ENCODE assay signal across 9 cellular contexts in genomic region chr17:2179615-2180295, GRCh38.
DNase-seq lines count a peak whose midpoint lies in the region; ATAC-seq and TF ChIP-seq lines count a peak whose summit lies in the region.
"Had no signal": no experiment of that assay in that cellular context is flagged by ENCODE, and none has a peak within 500 bp of the region (broad histone marks: within the 10 kb centered on the region; RNA-seq: fewer than 3 reads in every experiment).

No MANE protein-coding gene starts in this region.

- no peaks in the 10 kb centered on the region for H3K27me3 ChIP-seq in dorsolateral prefrontal cortex

- H3K27ac ChIP-seq in dorsolateral prefrontal cortex = peak overlapping the region in 53 of 59 donors; percentile 1 to 84 (median 54)

- intact Hi-C loops in dorsolateral prefrontal cortex (cut with DNase I) = loop anchor here (2.0 to 10.0 kb wide), 2 partner anchors 33 to 55 kb away; no protein-coding TSS in a partner anchor

- peak; percentile 90 for DNase-seq in A172 (ENCODE audit: low spot score)
- peak; percentile 44 to 80 for DNase-seq in NCI-H2081 (lab: John Stamatoyannopoulos, UW)
- peak in 8 of 10 donors; percentile 34 to 69 (median 56) for DNase-seq in dorsolateral prefrontal cortex
- peak; percentile 86 for DNase-seq in mucosa of gallbladder (ENCODE audit: low spot score)
- no peak for DNase-seq in activated CD4-positive, alpha-beta T cell treated with anti-CD3 and anti-CD28 coated beads for 1 hour
- no peak for DNase-seq in mesenteric fat pad (ENCODE audit: low spot score)
- DNase-seq: CD4-positive, alpha-beta T cell had no signal

- peak overlapping the region in 5 of 59 donors; percentile 5 to 20 (median 11) for H3K4me3 ChIP-seq in dorsolateral prefrontal cortex

- ATAC-seq in HG03175 (IDR thresholded peaks at IDR 0.05; ENCODE audit: unreplicated experiment) (no peak), HG02884 (IDR thresholded peaks at IDR 0.05; ENCODE audit: unreplicated experiment) (no peak)

- peak in 1 of 56 donors; percentile 20 for TF ChIP-seq CTCF in dorsolateral prefrontal cortex (IDR thresholded peaks at IDR 0.05 in 54 of 56, conservative IDR thresholded peaks at IDR 0.05 in 2 of 56; ENCODE audit: low read depth in 1 of 56, partially characterized antibody in 56 of 56)

Comparison
In these comparisons a context has a peak if more than half of its experiments do, and no peak if none do; other contexts are left out.
1. DNase-seq: peak in A172 (single experiment), NCI-H2081 (2 of 2), dorsolateral prefrontal cortex (8 of 10) and mucosa of gallbladder (single experiment); none in activated CD4-positive, alpha-beta T cell treated with anti-CD3 and anti-CD28 coated beads for 1 hour (single experiment) and mesenteric fat pad (single experiment).